ENCODE assay signal across 21 cellular contexts in the genomic region with DNA sequence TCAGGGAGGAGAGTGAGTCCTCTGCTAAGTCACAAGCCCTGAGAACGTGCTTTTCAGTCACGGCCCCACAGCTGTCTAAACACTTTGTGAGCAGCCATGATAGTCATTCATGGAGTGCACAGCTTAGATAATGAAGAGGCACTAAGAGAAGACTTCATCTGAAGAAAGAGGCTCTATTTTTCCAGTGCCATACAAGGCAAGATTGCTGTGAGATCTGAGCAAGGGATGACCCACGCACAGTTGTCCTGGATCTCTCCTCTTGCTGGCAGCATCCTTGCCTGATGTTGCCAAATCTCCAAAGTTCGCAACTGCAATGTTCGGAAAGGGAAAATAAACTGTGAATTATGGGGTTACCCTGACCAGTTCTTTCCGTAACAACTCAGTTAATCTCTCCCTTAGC.
DNase-seq lines count a peak whose midpoint lies in the region; ATAC-seq, FAIRE-seq and TF ChIP-seq lines count a peak whose summit lies in the region.
"Had no signal": no experiment of that assay in that cellular context is flagged by ENCODE, and none has a peak within 500 bp of the region (broad histone marks: within the 10 kb centered on the region; RNA-seq: fewer than 3 reads in every experiment).

No MANE protein-coding gene starts in this region.

- no peak overlapping the region for H3K27ac Mint-ChIP-seq in effector memory CD8-positive, alpha-beta T cell
- H3K27ac Mint-ChIP-seq in CD4-positive, alpha-beta T cell: no peak overlapping the region

- DNase-seq in NCI-H748 (lab: John Stamatoyannopoulos, UW; ENCODE audit: unreplicated experiment) (peak; percentile 2), NCI-H748 treated with DMSO at 0.1 percent for 48 hours (lab: John Stamatoyannopoulos, UW) (no peak), fibroblast of mammary gland (ENCODE audit: low read depth) (peak; percentile 73), omental fat pad (ENCODE audit: low spot score) (no peak), urothelium cell line (ENCODE audit: low spot score) (no peak)
- no peak for DNase-seq in effector memory CD8-positive, alpha-beta T cell
- DNase-seq in CD4-positive, alpha-beta T cell: no peak
- DNase-seq: activated CD4-positive, alpha-beta T cell treated with anti-CD3 and anti-CD28 coated beads, Interleukin-2, amount 50 U/mL, for 4 hours; GDM1; midbrain; NCI-H1092; NCI-H526 treated with DMSO at 0.1 percent for 48 hours; OCI-M1; SIG-M5; stimulated activated CD4-positive, alpha-beta T cell treated with anti-CD3 and anti-CD28 coated beads, Interleukin-2, amount 100 ng/mL, for 24 hours; stimulated activated naive CD8-positive, alpha-beta T cell treated with anti-CD3 and anti-CD28 coated beads, Interleukin-15, Interleukin-2, amounts not matched to agents 100 U/mL and 50 U/mL, for 24 hours had no signal

- H3K27ac ChIP-seq in CD4-positive, alpha-beta T cell (ENCODE audit: low read depth, low read length): no peak overlapping the region
- H3K27ac ChIP-seq: C4-2B, KMS-11 had no signal

- H3K4me1 Mint-ChIP-seq in effector memory CD8-positive, alpha-beta T cell (ENCODE audit: low read depth in 2 of 2): no peaks in the 10 kb centered on the region
- no peaks in the 10 kb centered on the region for H3K4me1 Mint-ChIP-seq in CD4-positive, alpha-beta T cell (ENCODE audit: low read depth)

- H3K36me3 Mint-ChIP-seq in effector memory CD8-positive, alpha-beta T cell (ENCODE audit: insufficient read depth): no peaks in the 10 kb centered on the region
- no peaks in the 10 kb centered on the region for H3K36me3 Mint-ChIP-seq in CD4-positive, alpha-beta T cell (ENCODE audit: low read depth)

- peak; percentile 17 for FAIRE-seq in urothelium cell line (lab: Jason Lieb, UNC)
- FAIRE-seq: A204.1, frontal cortex had no signal

- H3K9me3 Mint-ChIP-seq in effector memory CD8-positive, alpha-beta T cell: peaks cover 0 to 2% of the 10 kb centered on the region in 2 donors
- H3K9me3 Mint-ChIP-seq in CD4-positive, alpha-beta T cell: peaks cover 5% of the 10 kb centered on the region

- no peak overlapping the region for H3K4me3 Mint-ChIP-seq in effector memory CD8-positive, alpha-beta T cell
- H3K4me3 Mint-ChIP-seq in CD4-positive, alpha-beta T cell: no peak overlapping the region

- POLR2A ChIA-PET in CD4-positive, alpha-beta T cell (lab: Charles Lee): no interaction called here

- H3K27me3 ChIP-seq in CD4-positive, alpha-beta T cell (ENCODE audit: control insufficient read depth, insufficient read depth, low read length): no peaks in the 10 kb centered on the region

- CTCF ChIA-PET in CD4-positive, alpha-beta T cell (lab: Charles Lee): no interaction called here

- intact Hi-C loops in CD4-positive, alpha-beta T cell (cut with DNase I, micrococcal nuclease): no loop called here

- no peaks in the 10 kb centered on the region for H3K27me3 Mint-ChIP-seq in effector memory CD8-positive, alpha-beta T cell
- no peaks in the 10 kb centered on the region for H3K27me3 Mint-ChIP-seq in CD4-positive, alpha-beta T cell

- peak; percentile 77 for ATAC-seq in omental fat pad (ENCODE audit: low FRiP score)
- ATAC-seq in effector memory CD8-positive, alpha-beta T cell (replicated peaks): no peak
- no peak for ATAC-seq in CD4-positive, alpha-beta T cell (ENCODE audit: poor library complexity)
- no peak for ATAC-seq in HG03039 (IDR thresholded peaks at IDR 0.05; ENCODE audit: unreplicated experiment)
- ATAC-seq: stimulated activated naive CD8-positive, alpha-beta T cell treated with anti-CD3 and anti-CD28 coated beads, Interleukin-15, Interleukin-2, amounts not matched to agents 100 U/mL and 50 U/mL, for 24 hours had no signal

- no peak overlapping the region for H3K4me3 ChIP-seq in fibroblast of mammary gland (ENCODE audit: control insufficient read depth, low read depth, low read length)

- H3K9me3 ChIP-seq in CD4-positive, alpha-beta T cell (ENCODE audit: control insufficient read depth, low read length): no peaks in the 10 kb centered on the region

- TF ChIP-seq CTCF in fibroblast of mammary gland (conservative IDR thresholded peaks at IDR 0.05; ENCODE audit: control insufficient read depth, insufficient read depth, low read depth, low read length): no peak
- TF ChIP-seq CTCF in omental fat pad (IDR thresholded peaks at IDR 0.05): no peak
- TF ChIP-seq CTCF in CD4-positive, alpha-beta T cell (IDR thresholded peaks at IDR 0.05): no peak

Comparison
In these comparisons a context has a peak if more than half of its experiments do, and no peak if none do; other contexts are left out.
1. DNase-seq: peak in NCI-H748 (single experiment) and fibroblast of mammary gland (single experiment); none in NCI-H748 treated with DMSO at 0.1 percent for 48 hours (single experiment), omental fat pad (single experiment), urothelium cell line (single experiment), effector memory CD8-positive, alpha-beta T cell (0 of 3) and CD4-positive, alpha-beta T cell (0 of 10).